In the genomic region with DNA sequence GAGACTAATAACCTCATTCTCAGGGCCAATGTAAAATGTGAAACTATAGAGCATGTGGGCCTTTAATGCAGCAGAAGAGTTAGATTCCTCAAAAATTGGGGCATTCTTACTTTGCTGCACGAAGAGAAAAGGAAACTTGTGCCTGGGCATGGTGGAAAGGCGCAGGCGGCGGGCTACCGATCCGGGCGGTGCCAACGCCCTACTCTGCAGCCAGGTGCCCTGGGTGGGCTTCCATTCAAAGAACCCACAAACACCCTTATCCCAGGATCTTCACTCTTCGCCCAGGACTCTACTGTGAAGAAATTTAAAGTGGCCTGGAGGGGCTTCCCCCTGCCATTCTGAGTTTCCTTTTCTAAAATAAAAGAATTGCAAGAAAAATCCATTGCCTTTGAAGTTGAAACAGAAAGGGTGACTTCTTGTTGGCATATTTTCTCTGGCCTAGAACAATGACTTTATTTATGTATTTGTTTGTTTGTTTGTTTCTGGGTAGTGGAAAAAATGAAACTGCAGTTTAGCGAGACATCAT, we compare ENCODE assay signal across 8 cellular contexts.
DNase-seq lines count a peak whose midpoint lies in the region; ATAC-seq, FAIRE-seq and TF ChIP-seq lines count a peak whose summit lies in the region.
"Had no signal": no experiment of that assay in that cellular context is flagged by ENCODE, and none has a peak within 500 bp of the region (broad histone marks: within the 10 kb centered on the region; RNA-seq: fewer than 3 reads in every experiment).

No MANE protein-coding gene starts in this region.

- intact Hi-C loops in Panc1 (cut with micrococcal nuclease; ENCODE audit: unreplicated experiment): loop anchor here (5.0 to 10.0 kb wide), 2 partner anchors 124 to 359 kb away; a partner anchor contains a TSS

- TF ChIP-seq POLR2A in erythroblast (IDR thresholded peaks at IDR 0.05; ENCODE audit: low read length): no peak

- peaks cover 18% of the 10 kb centered on the region for H3K27me3 ChIP-seq in Panc1 (ENCODE audit: control insufficient read depth, insufficient read depth, low read length)
- H3K27me3 ChIP-seq in iPS-15b (ENCODE audit: control insufficient read depth, insufficient read depth, low read length): peaks cover 72% of the 10 kb centered on the region

- CTCF ChIA-PET in Panc1 (lab: Charles Lee): no interaction called here

- H3K36me3 ChIP-seq in Panc1 (ENCODE audit: control insufficient read depth, insufficient read depth, low read length) (no peaks in the 10 kb centered on the region), iPS-15b (ENCODE audit: control insufficient read depth, insufficient read depth, low read length) (no peaks in the 10 kb centered on the region)

- no peak overlapping the region for H3K27ac ChIP-seq in Panc1 (ENCODE audit: low read length)

- POLR2A ChIA-PET in Panc1 (lab: Charles Lee): interaction anchor here (0.5 to 0.6 kb wide), 3 partner anchors 339 to 547 kb away, joined by 3 to 5 read pairs (median 4); no protein-coding TSS in a partner anchor

- no peak for TF ChIP-seq CTCF in Panc1 (IDR thresholded peaks at IDR 0.05)
- no peak for TF ChIP-seq CTCF in D721Med (IDR thresholded peaks at IDR 0.05; ENCODE audit: insufficient read depth, missing control alignments)

- in situ Hi-C loops in Panc1 (cut with HindIII; ENCODE audit: low pct_unique_long_range_greater_than_20kb, low sequenced_read_pairs): no loop called here

- ATAC-seq in Panc1 (no peak), HG03571 (IDR thresholded peaks at IDR 0.05; ENCODE audit: unreplicated experiment) (no peak)

- no TSS peak for BruUV-seq in Panc1 (replicated peaks; lab: Mats Ljungman, UMichigan)

- no peak for DNase-seq in Panc1 (ENCODE audit: low read depth, low spot score)
- DNase-seq in skeletal muscle cell (ENCODE audit: low read depth): no peak
- no peak for DNase-seq in D721Med (ENCODE audit: insufficient read length, low spot score)
- DNase-seq in erythroblast (lab: John Stamatoyannopoulos, UW): no peak
- DNase-seq: T1000 had no signal

- FAIRE-seq in D721Med (lab: Jason Lieb, UNC): no peak

- peak overlapping the region; percentile 49; the same call in 1 of the 2 replicates for H3K4me3 ChIP-seq in GM08714 (ENCODE audit: low read length)
- peak overlapping the region; percentile 38 to 49 for H3K4me3 ChIP-seq in Panc1 (ENCODE audit: low read depth in 2 of 2, low read length in 2 of 2)
- peak overlapping the region; percentile 45 for H3K4me3 ChIP-seq in iPS-15b (ENCODE audit: low read depth, low read length)
- H3K4me3 ChIP-seq in skeletal muscle cell (ENCODE audit: low read depth, low read length): peak overlapping the region; percentile 40

- H3K9me3 ChIP-seq in Panc1 (ENCODE audit: control insufficient read depth, insufficient read depth, low read depth, low read length) (no peaks in the 10 kb centered on the region), iPS-15b (ENCODE audit: control insufficient read depth, insufficient read depth, low read length) (no peaks in the 10 kb centered on the region)

- H3K4me1 ChIP-seq in Panc1 (ENCODE audit: control insufficient read depth, insufficient read depth, low read length): peaks cover 19% of the 10 kb centered on the region
- peaks cover 23% of the 10 kb centered on the region for H3K4me1 ChIP-seq in iPS-15b (ENCODE audit: control insufficient read depth, insufficient read depth, low read length)

- no peak overlapping the region for H3K9ac ChIP-seq in iPS-15b (ENCODE audit: low read depth, low read length)
